ENCODE assay signal across 8 cellular contexts in the genomic region with DNA sequence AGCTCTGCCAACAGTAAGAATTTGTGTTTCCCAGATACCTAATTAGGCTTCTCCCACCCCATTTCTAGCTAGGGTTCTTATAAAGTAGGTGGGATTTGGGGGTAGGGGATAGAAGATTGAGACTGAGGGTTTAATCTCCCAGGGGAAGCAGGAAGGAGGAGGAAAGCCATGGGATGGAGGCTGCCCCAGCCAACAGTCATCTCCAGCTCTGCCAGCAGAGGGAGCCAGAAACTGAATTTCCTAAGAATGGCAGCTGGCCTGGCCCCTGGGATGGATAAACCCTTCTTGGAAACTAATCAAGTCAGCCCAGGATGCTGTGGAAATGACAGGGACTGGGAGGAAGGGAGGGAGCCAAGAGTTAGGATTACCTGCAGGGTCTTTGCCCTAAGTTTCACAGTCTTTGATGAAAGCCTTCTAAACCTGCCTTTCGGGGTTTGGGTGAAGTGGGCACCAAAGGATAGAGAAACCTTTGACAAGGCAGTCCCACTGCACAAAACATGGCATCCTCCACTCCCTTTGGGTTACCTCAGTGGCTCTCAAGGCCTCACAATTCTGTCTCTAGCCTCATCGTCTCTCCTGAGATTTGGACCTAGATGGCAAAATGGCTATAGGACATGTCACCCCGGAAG. TPM values are rescaled to one million over a fixed set of nuclear protein-coding genes. Genes with fewer than 3 reads are reported as not detected.
DNase-seq lines count a peak whose midpoint lies in the region; ATAC-seq and TF ChIP-seq lines count a peak whose summit lies in the region.

No MANE protein-coding gene starts in this region.

- H3K36me3 ChIP-seq in KMS-11 (ENCODE audit: insufficient read depth) = no peaks in the 10 kb centered on the region
- H3K36me3 ChIP-seq in SJSA1 = no peaks in the 10 kb centered on the region

- ATAC-seq in right cardiac atrium = peak; percentile 40 to 64

- DNase-seq in NCI-H187 (lab: John Stamatoyannopoulos, UW) (peak; percentile 2 to 23), NCI-H187 treated with DMSO at 0.1 percent for 48 hours (lab: John Stamatoyannopoulos, UW) (no peak), SJSA1 (ENCODE audit: low read depth in 1 of 2, low spot score in 2 of 2) (peak; percentile 43 to 57), anterior cingulate cortex (lab: John Stamatoyannopoulos, UW) (peak in 42 of 58 donors; percentile 0 to 38 (median 6)), right cardiac atrium (peak; percentile 38 to 67 (median 64)), globus pallidus (ENCODE audit: low spot score) (no peak)
- peak; percentile 31 for DNase-seq in stimulated activated CD4-positive, alpha-beta T cell treated with anti-CD3 and anti-CD28 coated beads, Interleukin-12 subunit alpha, Interleukin-12 subunit beta, amount 100 ng/mL, for 4 hours

- TF ChIP-seq CTCF in KMS-11 (conservative IDR thresholded peaks at IDR 0.05; ENCODE audit: low read depth, low read length) = peak; percentile 78

- H3K4me3 ChIP-seq in KMS-11 (IDR thresholded peaks at IDR 0.05; ENCODE audit: insufficient read depth, low read depth, low read length) (no peak overlapping the region), SJSA1 (no peak overlapping the region), right cardiac atrium (ENCODE audit: low read length) (no peak overlapping the region)

- H4K20me1 ChIP-seq in KMS-11 (ENCODE audit: insufficient read depth) = no peaks in the 10 kb centered on the region

- H3K27ac ChIP-seq in KMS-11 (no peak overlapping the region), SJSA1 (no peak overlapping the region), right cardiac atrium (ENCODE audit: low read length) (no peak overlapping the region)

- no peaks in the 10 kb centered on the region for H3K79me2 ChIP-seq in KMS-11 (ENCODE audit: insufficient read depth, low read depth)

- H3K27me3 ChIP-seq in KMS-11 (ENCODE audit: insufficient read depth, low read depth) (no peaks in the 10 kb centered on the region), SJSA1 (replicated peaks) (no peaks in the 10 kb centered on the region), right cardiac atrium (ENCODE audit: control insufficient read depth, insufficient read depth) (no peaks in the 10 kb centered on the region)

- H3K4me1 ChIP-seq in KMS-11 (ENCODE audit: low read depth, poor library complexity, severe bottlenecking) (no peaks in the 10 kb centered on the region), SJSA1 (replicated peaks) (peaks cover 8% of the 10 kb centered on the region), right cardiac atrium (ENCODE audit: control insufficient read depth, insufficient read depth, low read length) (no peaks in the 10 kb centered on the region)

- 95% methylated on average over 3 of the region's 3 CpGs for WGBS in right cardiac atrium

- H3K9me3 ChIP-seq in SJSA1 (replicated peaks) = no peaks in the 10 kb centered on the region
- no peaks in the 10 kb centered on the region for H3K9me3 ChIP-seq in right cardiac atrium (ENCODE audit: control insufficient read depth, low read length)

- intact Hi-C loops in right cardiac atrium (cut with DNase I) = loop anchor here in 1 of 4 donors (10.0 kb wide), 1 partner anchor 299 kb away; no protein-coding TSS in a partner anchor

- no peak overlapping the region for H2AFZ ChIP-seq in KMS-11 (ENCODE audit: low read depth)

- no peak overlapping the region for H3K9ac ChIP-seq in KMS-11

- no peak overlapping the region for H3K4me2 ChIP-seq in KMS-11

RNA-seq across cellular contexts. Expression of gene ERCC6L, which starts 6.7 kb away (rescaled TPM):
- 14.4 and 19.3 TPM in 2 replicates for total RNA-seq in SJSA1 (2014; rRNA removed; shearing (Covaris generic))
- total RNA-seq in right cardiac atrium = under 1 TPM; 0.06 to 0.11 (median 0.10) TPM
- polyA plus RNA-seq in right cardiac atrium = not detected

RNA-seq across cellular contexts. Expression of gene RPS4X, which starts 31.5 kb away (rescaled TPM):
- total RNA-seq in SJSA1 (2014; rRNA removed; shearing (Covaris generic)) = 541 and 647 TPM in 2 replicates
- total RNA-seq in right cardiac atrium = 100 to 1,000 TPM; 433 to 519 (median 494) TPM
- polyA plus RNA-seq in right cardiac atrium = 480 TPM

Comparison
In these comparisons a context has a peak if more than half of its experiments do, and no peak if none do; other contexts are left out.
1. DNase-seq: peak in NCI-H187 (2 of 2), SJSA1 (2 of 2), anterior cingulate cortex (42 of 58), right cardiac atrium (3 of 3) and stimulated activated CD4-positive, alpha-beta T cell treated with anti-CD3 and anti-CD28 coated beads, Interleukin-12 subunit alpha, Interleukin-12 subunit beta, amount 100 ng/mL, for 4 hours (single experiment); none in NCI-H187 treated with DMSO at 0.1 percent for 48 hours (single experiment) and globus pallidus (single experiment).
2. RNA of gene ERCC6L, which starts 6.7 kb away (total RNA-seq): 14.4 to 19.3 TPM in SJSA1; 0.06 to 0.11 TPM in right cardiac atrium; every median in the first group is over 10 times any median in the second.